In the genomic region with DNA sequence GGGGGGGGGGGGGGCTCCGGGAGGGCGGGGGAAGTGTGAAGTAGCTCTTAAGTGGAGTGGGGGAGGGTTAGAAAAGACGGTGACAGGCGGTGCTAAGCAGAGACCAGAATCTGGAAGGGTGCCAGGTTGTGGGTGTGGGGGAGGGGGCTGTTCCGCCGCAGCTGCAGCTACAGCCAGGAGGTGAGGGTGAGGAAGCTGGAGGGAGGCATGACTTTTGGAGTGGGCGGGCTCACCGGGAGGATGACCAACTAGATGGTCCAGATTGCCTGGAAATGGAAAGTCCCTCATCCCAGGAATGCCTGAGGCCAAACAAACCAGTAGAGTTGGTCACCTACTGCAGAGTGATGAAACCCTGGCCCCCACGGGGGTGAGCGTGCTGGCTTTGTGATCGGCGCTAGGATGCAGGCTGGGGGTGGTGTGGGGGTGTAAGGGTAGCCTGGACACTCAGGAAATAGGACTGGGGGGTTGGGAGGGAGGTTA, we compare ENCODE assay signal across 8 cellular contexts.
DNase-seq lines count a peak whose midpoint lies in the region; ATAC-seq, FAIRE-seq and TF ChIP-seq lines count a peak whose summit lies in the region.

No MANE protein-coding gene starts in this region.

- POLR2A ChIA-PET in activated CD4-positive, alpha-beta T cell treated with anti-CD3 and anti-CD28 coated beads, Interleukin-2, amount 10 ng/mL, durations not matched to agents 7 days and 5 days (lab: Charles Lee), result interaction anchor here (0.6 kb wide), 1 partner anchor 54 kb away, joined by 3 read pairs; no protein-coding TSS in a partner anchor
- POLR2A ChIA-PET in naive thymus-derived CD4-positive, alpha-beta T cell (lab: Charles Lee), result no interaction called here

- peak; percentile 88 for FAIRE-seq in GM12891 (lab: Jason Lieb, UNC)

- H3K27me3 ChIP-seq in naive thymus-derived CD4-positive, alpha-beta T cell (ENCODE audit: control insufficient read depth in 2 of 2, insufficient read depth in 2 of 2, low read length in 2 of 2), result no peaks in the 10 kb centered on the region
- no peaks in the 10 kb centered on the region for H3K27me3 ChIP-seq in thymus (ENCODE audit: control insufficient read depth, insufficient read depth)

- no peaks in the 10 kb centered on the region for H3K9me3 ChIP-seq in naive thymus-derived CD4-positive, alpha-beta T cell (ENCODE audit: control insufficient read depth in 2 of 3, low read length in 3 of 3)
- no peaks in the 10 kb centered on the region for H3K9me3 ChIP-seq in thymus (ENCODE audit: control insufficient read depth)

- no peak overlapping the region for H3K27ac Mint-ChIP-seq in activated CD4-positive, alpha-beta T cell treated with anti-CD3 and anti-CD28 coated beads, Interleukin-2, amount 10 ng/mL, durations not matched to agents 7 days and 5 days
- peak overlapping the region in 8 of 9 donors; percentile 10 to 92 (median 58) for H3K27ac Mint-ChIP-seq in naive thymus-derived CD4-positive, alpha-beta T cell

- H3K4me3 Mint-ChIP-seq in activated CD4-positive, alpha-beta T cell treated with anti-CD3 and anti-CD28 coated beads, Interleukin-2, amount 10 ng/mL, durations not matched to agents 7 days and 5 days, result peak overlapping the region; percentile 55
- H3K4me3 Mint-ChIP-seq in naive thymus-derived CD4-positive, alpha-beta T cell, result peak overlapping the region; percentile 76 to 90 (median 86)

- no peak overlapping the region for H3K27ac ChIP-seq in naive thymus-derived CD4-positive, alpha-beta T cell (ENCODE audit: low read depth, low read length)
- H3K27ac ChIP-seq in thymus (ENCODE audit: low read depth), result peak overlapping the region; percentile 67

- intact Hi-C loops in naive thymus-derived CD4-positive, alpha-beta T cell (cut with micrococcal nuclease), result loop anchor here in 1 of 2 donors (2.0 kb wide), 1 partner anchor 166 kb away; a partner anchor contains a TSS

- DNase-seq in GM12891 (ENCODE audit: insufficient read length, low spot score) (peak; percentile 43), NCI-H69 (lab: John Stamatoyannopoulos, UW) (peak; percentile 99), ecto neural progenitor cell (ENCODE audit: low spot score) (peak; percentile 69)
- DNase-seq in activated CD4-positive, alpha-beta T cell treated with anti-CD3 and anti-CD28 coated beads, Interleukin-2, amount 10 ng/mL, durations not matched to agents 7 days and 5 days, result peak; percentile 71
- DNase-seq in naive thymus-derived CD4-positive, alpha-beta T cell, result peak; percentile 33 to 82 (median 73)

- H3K4me3 ChIP-seq in naive thymus-derived CD4-positive, alpha-beta T cell (ENCODE audit: low read length), result peak overlapping the region; percentile 49
- H3K4me3 ChIP-seq in thymus (ENCODE audit: low read length), result peak overlapping the region; percentile 52

- ATAC-seq in HG03354 (IDR thresholded peaks at IDR 0.05; ENCODE audit: poor library complexity, severe bottlenecking, unreplicated experiment) (peak; percentile 85), GM21367 (IDR thresholded peaks at IDR 0.05; ENCODE audit: unreplicated experiment) (no peak)
- ATAC-seq in naive thymus-derived CD4-positive, alpha-beta T cell, result peak; percentile 84

- no peak for TF ChIP-seq POLR2A in GM12891 (IDR thresholded peaks at IDR 0.05; ENCODE audit: low read depth, low read length)

- no peaks in the 10 kb centered on the region for H3K36me3 Mint-ChIP-seq in activated CD4-positive, alpha-beta T cell treated with anti-CD3 and anti-CD28 coated beads, Interleukin-2, amount 10 ng/mL, durations not matched to agents 7 days and 5 days (ENCODE audit: low read depth)
- H3K36me3 Mint-ChIP-seq in naive thymus-derived CD4-positive, alpha-beta T cell, result peaks cover 0 to 1% (median 0%) of the 10 kb centered on the region in 5 donors

- CTCF ChIA-PET in activated CD4-positive, alpha-beta T cell treated with anti-CD3 and anti-CD28 coated beads, Interleukin-2, amount 10 ng/mL, durations not matched to agents 7 days and 5 days (lab: Charles Lee), result no interaction called here
- CTCF ChIA-PET in naive thymus-derived CD4-positive, alpha-beta T cell (lab: Charles Lee), result no interaction called here

- WGBS in thymus, result 2% methylated on average over 12 of the region's 12 CpGs

- H3K27me3 Mint-ChIP-seq in activated CD4-positive, alpha-beta T cell treated with anti-CD3 and anti-CD28 coated beads, Interleukin-2, amount 10 ng/mL, durations not matched to agents 7 days and 5 days, result peaks cover 15% of the 10 kb centered on the region
- peaks cover 0 to 17% (median under 1%) of the 10 kb centered on the region in 5 donors for H3K27me3 Mint-ChIP-seq in naive thymus-derived CD4-positive, alpha-beta T cell

- H3K4me1 Mint-ChIP-seq in activated CD4-positive, alpha-beta T cell treated with anti-CD3 and anti-CD28 coated beads, Interleukin-2, amount 10 ng/mL, durations not matched to agents 7 days and 5 days, result peaks cover 20% of the 10 kb centered on the region
- peaks cover 16 to 30% (median 24%) of the 10 kb centered on the region in 7 donors for H3K4me1 Mint-ChIP-seq in naive thymus-derived CD4-positive, alpha-beta T cell

- H3K36me3 ChIP-seq in naive thymus-derived CD4-positive, alpha-beta T cell (ENCODE audit: control insufficient read depth in 2 of 3, insufficient read depth in 3 of 3, low read length in 3 of 3), result no peaks in the 10 kb centered on the region
- H3K36me3 ChIP-seq in thymus (ENCODE audit: control insufficient read depth, insufficient read depth), result no peaks in the 10 kb centered on the region

- peaks cover 0 to 13% of the 10 kb centered on the region in 2 donors for H3K4me1 ChIP-seq in naive thymus-derived CD4-positive, alpha-beta T cell (ENCODE audit: control insufficient read depth in 2 of 2, insufficient read depth in 2 of 2, low read length in 2 of 2)
- H3K4me1 ChIP-seq in thymus (ENCODE audit: control insufficient read depth, insufficient read depth, low read length), result peaks cover 12% of the 10 kb centered on the region

- no peaks in the 10 kb centered on the region for H3K9me3 Mint-ChIP-seq in activated CD4-positive, alpha-beta T cell treated with anti-CD3 and anti-CD28 coated beads, Interleukin-2, amount 10 ng/mL, durations not matched to agents 7 days and 5 days
- peaks cover 0 to 5% (median under 1%) of the 10 kb centered on the region in 11 donors for H3K9me3 Mint-ChIP-seq in naive thymus-derived CD4-positive, alpha-beta T cell

TF ChIP-seq in GM12891, 5 proteins besides CTCF, POLR2A, EP300 and RAD21:
- TF ChIP-seq SPI1 (IDR thresholded peaks at IDR 0.05; ENCODE audit: low read depth, low read length) (no peak), POLR2AphosphoS5 (IDR thresholded peaks at IDR 0.05; ENCODE audit: low read depth, low read length) (no peak), PAX5 (IDR thresholded peaks at IDR 0.05; ENCODE audit: insufficient read depth, low read length, severe bottlenecking) (no peak), POU2F2 (IDR thresholded peaks at IDR 0.05; ENCODE audit: low read depth, low read length) (no peak), TAF1 (IDR thresholded peaks at IDR 0.05; ENCODE audit: low read depth, low read length) (no peak)

Comparison
In these comparisons a context has a peak if more than half of its experiments do, and no peak if none do; other contexts are left out.
1. DNase-seq: peak in every context shown above with its lines; median percentile 99 in NCI-H69; 73 in naive thymus-derived CD4-positive, alpha-beta T cell; 71 in activated CD4-positive, alpha-beta T cell treated with anti-CD3 and anti-CD28 coated beads, Interleukin-2, amount 10 ng/mL, durations not matched to agents 7 days and 5 days; 69 in ecto neural progenitor cell; 43 in GM12891.